ENCODE assay signal across 16 cellular contexts in genomic region chr1:169287280-169287679, GRCh38.
"Had no signal": no experiment of that assay in that cellular context is flagged by ENCODE, and none has a peak within 500 bp of the region (broad histone marks: within the 10 kb centered on the region; RNA-seq: fewer than 3 reads in every experiment).

No MANE protein-coding gene starts in this region.

- H3K27ac Mint-ChIP-seq: dendritic cell treated with granulocyte-macrophage colony-stimulating factor and Interleukin-4, amounts not matched to agents 40 ng/mL and 50 ng/mL, for 4 days; naive B cell; stimulated activated naive CD8-positive, alpha-beta T cell treated with anti-CD3 and anti-CD28 coated beads, Interleukin-15, amount 100 ng/mL, for 72 hours; type B pancreatic cell had no signal

- H3K4me1 ChIP-seq: adrenal gland, gastroesophageal sphincter, pancreas had no signal

- H3K27me3 ChIP-seq: adrenal gland, gastroesophageal sphincter, pancreas had no signal

- DNase-seq: activated CD4-positive, alpha-beta T cell treated with anti-CD3 and anti-CD28 coated beads, Interleukin-2, amount 50 U/mL, for 48 hours; activated naive CD4-positive, alpha-beta T cell treated with anti-CD3 and anti-CD28 coated beads, Interleukin-2, amount 50 U/mL, for 16 hours; adrenal gland; caudate nucleus; effector memory CD4-positive, alpha-beta T cell; naive B cell; pancreas; stimulated activated CD4-positive, alpha-beta T cell treated with anti-CD3 and anti-CD28 coated beads, Interleukin-1b, Interleukin-23, amount 100 ng/mL, for 48 hours; stimulated activated naive CD8-positive, alpha-beta T cell treated with anti-CD3 and anti-CD28 coated beads, Interleukin-15, amount 100 ng/mL, for 72 hours; T-helper 9 cell; WERI-Rb-1 had no signal

- H3K4me3 Mint-ChIP-seq: dendritic cell treated with granulocyte-macrophage colony-stimulating factor and Interleukin-4, amounts not matched to agents 40 ng/mL and 50 ng/mL, for 4 days; naive B cell; stimulated activated naive CD8-positive, alpha-beta T cell treated with anti-CD3 and anti-CD28 coated beads, Interleukin-15, amount 100 ng/mL, for 72 hours; type B pancreatic cell had no signal

- H3K9me3 ChIP-seq: adrenal gland, gastroesophageal sphincter, pancreas had no signal

- ATAC-seq: gastroesophageal sphincter; pancreas; sciatic nerve; stimulated activated naive CD8-positive, alpha-beta T cell treated with anti-CD3 and anti-CD28 coated beads, Interleukin-15, amount 100 ng/mL, for 72 hours had no signal

- H3K27ac ChIP-seq: adrenal gland, epithelial cell of prostate, gastroesophageal sphincter, pancreas, WERI-Rb-1 had no signal

- H3K36me3 ChIP-seq: adrenal gland, pancreas, WERI-Rb-1 had no signal

- H3K4me3 ChIP-seq: adrenal gland, gastroesophageal sphincter, pancreas had no signal

- H3K27me3 Mint-ChIP-seq: dendritic cell treated with granulocyte-macrophage colony-stimulating factor and Interleukin-4, amounts not matched to agents 40 ng/mL and 50 ng/mL, for 4 days; naive B cell; stimulated activated naive CD8-positive, alpha-beta T cell treated with anti-CD3 and anti-CD28 coated beads, Interleukin-15, amount 100 ng/mL, for 72 hours; type B pancreatic cell had no signal

- H3K4me1 Mint-ChIP-seq: naive B cell; stimulated activated naive CD8-positive, alpha-beta T cell treated with anti-CD3 and anti-CD28 coated beads, Interleukin-15, amount 100 ng/mL, for 72 hours had no signal
